In the genomic region with DNA sequence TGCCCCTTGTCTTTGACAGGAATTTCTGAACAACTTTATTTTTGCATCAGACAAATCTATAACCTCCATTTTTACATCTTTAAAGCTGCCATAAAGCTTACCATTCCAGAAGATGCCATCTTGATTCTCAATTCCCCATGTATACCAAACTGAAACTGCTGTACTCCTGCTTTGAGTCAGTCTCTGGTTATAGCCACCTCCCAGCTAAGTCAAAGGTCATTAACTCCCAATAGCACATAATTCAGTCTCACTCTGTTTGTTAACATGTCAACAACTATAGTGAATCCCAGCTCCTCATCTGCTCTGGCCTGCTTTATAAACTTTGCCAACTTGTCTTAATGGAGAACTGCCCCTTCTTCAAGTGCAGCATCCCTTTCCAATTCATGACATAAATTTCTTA, we compare ENCODE assay signal across 15 cellular contexts.
DNase-seq lines count a peak whose midpoint lies in the region; ATAC-seq and TF ChIP-seq lines count a peak whose summit lies in the region.
"Had no signal": no experiment of that assay in that cellular context is flagged by ENCODE, and none has a peak within 500 bp of the region (broad histone marks: within the 10 kb centered on the region; RNA-seq: fewer than 3 reads in every experiment).

No MANE protein-coding gene starts in this region.

- H3K36me3 Mint-ChIP-seq in activated naive CD8-positive, alpha-beta T cell treated with anti-CD3 and anti-CD28 coated beads for 36 hours, result no peaks in the 10 kb centered on the region
- H3K36me3 Mint-ChIP-seq: CD14-positive monocyte had no signal

- H3K27me3 Mint-ChIP-seq in activated naive CD8-positive, alpha-beta T cell treated with anti-CD3 and anti-CD28 coated beads for 36 hours, result no peaks in the 10 kb centered on the region
- H3K27me3 Mint-ChIP-seq: activated CD4-positive, alpha-beta T cell treated with anti-CD3 and anti-CD28 coated beads, Interleukin-2, amount 10 ng/mL, durations not matched to agents 24 days and 14 days had no signal

- H3K9me3 Mint-ChIP-seq in activated naive CD8-positive, alpha-beta T cell treated with anti-CD3 and anti-CD28 coated beads for 36 hours, result no peaks in the 10 kb centered on the region
- H3K9me3 Mint-ChIP-seq: activated CD4-positive, alpha-beta T cell treated with anti-CD3 and anti-CD28 coated beads, Interleukin-2, amount 10 ng/mL, durations not matched to agents 24 days and 14 days had no signal

- no peak for TF ChIP-seq POLR2A in body of pancreas (IDR thresholded peaks at IDR 0.05)

- H3K27ac ChIP-seq in body of pancreas, result no peak overlapping the region
- H3K27ac ChIP-seq: esophagus squamous epithelium, tibial artery had no signal

- intact Hi-C loops in body of pancreas (cut with DNase I), result no loop called here

- peak; percentile 96 for ATAC-seq in GM18867 (IDR thresholded peaks at IDR 0.05; ENCODE audit: unreplicated experiment)
- peak; percentile 98 for ATAC-seq in GM21447 (IDR thresholded peaks at IDR 0.05; ENCODE audit: unreplicated experiment)
- peak; percentile 95 for ATAC-seq in HG03025 (IDR thresholded peaks at IDR 0.05; ENCODE audit: low FRiP score, unreplicated experiment)
- ATAC-seq in body of pancreas, result no peak

- H3K27ac Mint-ChIP-seq in activated naive CD8-positive, alpha-beta T cell treated with anti-CD3 and anti-CD28 coated beads for 36 hours, result no peak overlapping the region
- H3K27ac Mint-ChIP-seq: activated CD4-positive, alpha-beta T cell treated with anti-CD3 and anti-CD28 coated beads, Interleukin-2, amount 10 ng/mL, durations not matched to agents 24 days and 14 days; CD14-positive monocyte had no signal

- H3K4me3 ChIP-seq in body of pancreas, result no peak overlapping the region
- H3K4me3 ChIP-seq: esophagus squamous epithelium, tibial artery had no signal

- no peak overlapping the region for H3K4me3 Mint-ChIP-seq in activated naive CD8-positive, alpha-beta T cell treated with anti-CD3 and anti-CD28 coated beads for 36 hours
- H3K4me3 Mint-ChIP-seq: activated CD4-positive, alpha-beta T cell treated with anti-CD3 and anti-CD28 coated beads, Interleukin-2, amount 10 ng/mL, durations not matched to agents 24 days and 14 days; CD14-positive monocyte had no signal

- no peaks in the 10 kb centered on the region for H3K4me1 ChIP-seq in body of pancreas
- H3K4me1 ChIP-seq: esophagus squamous epithelium, tibial artery had no signal

- TF ChIP-seq CTCF in body of pancreas (IDR thresholded peaks at IDR 0.05), result no peak

- no peaks in the 10 kb centered on the region for H3K4me1 Mint-ChIP-seq in activated naive CD8-positive, alpha-beta T cell treated with anti-CD3 and anti-CD28 coated beads for 36 hours
- H3K4me1 Mint-ChIP-seq: activated CD4-positive, alpha-beta T cell treated with anti-CD3 and anti-CD28 coated beads, Interleukin-2, amount 10 ng/mL, durations not matched to agents 24 days and 14 days; CD14-positive monocyte had no signal

- no peaks in the 10 kb centered on the region for H3K9me3 ChIP-seq in body of pancreas
- H3K9me3 ChIP-seq: esophagus squamous epithelium, SK-N-SH, tibial artery had no signal

- DNase-seq in MV-4-11 (lab: John Stamatoyannopoulos, UW) (peak; percentile 25), body of pancreas (no peak), hepatic stellate cell (ENCODE audit: low spot score) (no peak), NCI-H1048 (lab: John Stamatoyannopoulos, UW) (no peak)
- no peak for DNase-seq in activated naive CD8-positive, alpha-beta T cell treated with anti-CD3 and anti-CD28 coated beads for 36 hours
- DNase-seq: activated CD4-positive, alpha-beta T cell treated with anti-CD3 and anti-CD28 coated beads, Interleukin-2, amount 10 ng/mL, durations not matched to agents 24 days and 14 days; cerebellar nuclear complex; esophagus squamous epithelium; NCI-H69; SK-N-SH; tibial artery had no signal

- H3K36me3 ChIP-seq in body of pancreas (replicated peaks in 1 of 2; ENCODE audit: insufficient read depth in 1 of 2, low read depth in 2 of 2), result no peaks in the 10 kb centered on the region
- H3K36me3 ChIP-seq: esophagus squamous epithelium, tibial artery had no signal

- H3K27me3 ChIP-seq in body of pancreas, result no peaks in the 10 kb centered on the region
- H3K27me3 ChIP-seq: esophagus squamous epithelium, tibial artery had no signal
